Comparison of ENCODE assay signal across 8 cellular contexts in genomic region chr5:96934695-96935555, GRCh38. TPM values are rescaled to one million over a fixed set of nuclear protein-coding genes. Genes with fewer than 3 reads are reported as not detected.
DNase-seq lines count a peak whose midpoint lies in the region; ATAC-seq and TF ChIP-seq lines count a peak whose summit lies in the region.

No MANE protein-coding gene starts in this region.

- H3K4me1 Mint-ChIP-seq in WTC11 (peaks cover 25% of the 10 kb centered on the region), immature natural killer cell (peaks cover 70 to 81% of the 10 kb centered on the region in 2 donors)

- H3K27me3 Mint-ChIP-seq in WTC11 (ENCODE audit: low read depth) (peaks cover 15% of the 10 kb centered on the region), immature natural killer cell (ENCODE audit: low read depth in 3 of 3) (peaks cover 11 to 31% (median 20%) of the 10 kb centered on the region in 3 donors)

- peak; percentile 4 for TF ChIP-seq CTCF in AG04449 (IDR thresholded peaks at IDR 0.05; ENCODE audit: insufficient read depth, low read length, missing control alignments)
- no peak for TF ChIP-seq CTCF in WTC11 (IDR thresholded peaks at IDR 0.05)
- TF ChIP-seq CTCF in cardiac fibroblast (IDR thresholded peaks at IDR 0.05; ENCODE audit: low read depth, low read length), result no peak

- POLR2A ChIA-PET in AG04449 (lab: Yijun Ruan, JAX) (interaction anchor here (0.6 kb wide), 1 partner anchor 66 kb away, joined by 3 read pairs; no protein-coding TSS in a partner anchor), WTC11 (lab: Charles Lee) (no interaction called here)

- CTCF ChIA-PET in AG04449 (lab: Yijun Ruan, JAX) (no interaction called here), WTC11 (lab: Charles Lee) (interaction anchor here (1.5 kb wide), 1 partner anchor 66 kb away, joined by 6 read pairs; no protein-coding TSS in a partner anchor)

- ATAC-seq in GM18907 (IDR thresholded peaks at IDR 0.05; ENCODE audit: unreplicated experiment), result peak; percentile 71
- peak; percentile 60 for ATAC-seq in HG03159 (IDR thresholded peaks at IDR 0.05; ENCODE audit: unreplicated experiment)
- peak; percentile 67 for ATAC-seq in WTC11

- H3K4me3 ChIP-seq in AG04449 (ENCODE audit: low read depth, low read length) (peak overlapping the region; percentile 80), cardiac fibroblast (replicated peaks in 1 of 2; ENCODE audit: low read depth in 2 of 2, low read length in 2 of 2) (peak overlapping the region; percentile 84 to 85)

- DNase-seq in AG04449 (ENCODE audit: low read depth, low spot score) (peak; percentile 61), NCI-H2227 (lab: John Stamatoyannopoulos, UW; ENCODE audit: unreplicated experiment) (peak; percentile 90), WTC11 (ENCODE audit: low spot score) (peak; percentile 85), cardiac fibroblast (ENCODE audit: low read depth in 2 of 2) (peak; percentile 95 to 97), immature natural killer cell (peak; percentile 98), smooth muscle cell of the brain vasculature (ENCODE audit: low read depth, low spot score) (peak; percentile 80)

- H3K36me3 Mint-ChIP-seq in WTC11 (no peaks in the 10 kb centered on the region), immature natural killer cell (no peaks in the 10 kb centered on the region)

- H3K9me3 Mint-ChIP-seq in WTC11 (no peaks in the 10 kb centered on the region), immature natural killer cell (no peaks in the 10 kb centered on the region)

- H3K27ac Mint-ChIP-seq in WTC11 (peak overlapping the region; percentile 99), immature natural killer cell (peak overlapping the region; percentile 94 to 99 (median 98))

- H3K4me3 Mint-ChIP-seq in WTC11 (peak overlapping the region; percentile 96), immature natural killer cell (peak overlapping the region; percentile 89 to 97 (median 91))

TF ChIP-seq in WTC11, 78 proteins besides CTCF, POLR2A, EP300 and RAD21 (continues in another document):
- TF ChIP-seq, protein P1, sequence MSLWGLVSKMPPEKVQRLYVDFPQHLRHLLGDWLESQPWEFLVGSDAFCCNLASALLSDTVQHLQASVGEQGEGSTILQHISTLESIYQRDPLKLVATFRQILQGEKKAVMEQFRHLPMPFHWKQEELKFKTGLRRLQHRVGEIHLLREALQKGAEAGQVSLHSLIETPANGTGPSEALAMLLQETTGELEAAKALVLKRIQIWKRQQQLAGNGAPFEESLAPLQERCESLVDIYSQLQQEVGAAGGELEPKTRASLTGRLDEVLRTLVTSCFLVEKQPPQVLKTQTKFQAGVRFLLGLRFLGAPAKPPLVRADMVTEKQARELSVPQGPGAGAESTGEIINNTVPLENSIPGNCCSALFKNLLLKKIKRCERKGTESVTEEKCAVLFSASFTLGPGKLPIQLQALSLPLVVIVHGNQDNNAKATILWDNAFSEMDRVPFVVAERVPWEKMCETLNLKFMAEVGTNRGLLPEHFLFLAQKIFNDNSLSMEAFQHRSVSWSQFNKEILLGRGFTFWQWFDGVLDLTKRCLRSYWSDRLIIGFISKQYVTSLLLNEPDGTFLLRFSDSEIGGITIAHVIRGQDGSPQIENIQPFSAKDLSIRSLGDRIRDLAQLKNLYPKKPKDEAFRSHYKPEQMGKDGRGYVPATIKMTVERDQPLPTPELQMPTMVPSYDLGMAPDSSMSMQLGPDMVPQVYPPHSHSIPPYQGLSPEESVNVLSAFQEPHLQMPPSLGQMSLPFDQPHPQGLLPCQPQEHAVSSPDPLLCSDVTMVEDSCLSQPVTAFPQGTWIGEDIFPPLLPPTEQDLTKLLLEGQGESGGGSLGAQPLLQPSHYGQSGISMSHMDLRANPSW (CRISPR knock-in tag; conservative IDR thresholded peaks at IDR 0.05; ENCODE audit: low read depth), result no peak
- TF ChIP-seq FOXJ3 (CRISPR knock-in tag; IDR thresholded peaks at IDR 0.05; ENCODE audit: borderline replicate concordance), result no peak
- TF ChIP-seq, protein P2, sequence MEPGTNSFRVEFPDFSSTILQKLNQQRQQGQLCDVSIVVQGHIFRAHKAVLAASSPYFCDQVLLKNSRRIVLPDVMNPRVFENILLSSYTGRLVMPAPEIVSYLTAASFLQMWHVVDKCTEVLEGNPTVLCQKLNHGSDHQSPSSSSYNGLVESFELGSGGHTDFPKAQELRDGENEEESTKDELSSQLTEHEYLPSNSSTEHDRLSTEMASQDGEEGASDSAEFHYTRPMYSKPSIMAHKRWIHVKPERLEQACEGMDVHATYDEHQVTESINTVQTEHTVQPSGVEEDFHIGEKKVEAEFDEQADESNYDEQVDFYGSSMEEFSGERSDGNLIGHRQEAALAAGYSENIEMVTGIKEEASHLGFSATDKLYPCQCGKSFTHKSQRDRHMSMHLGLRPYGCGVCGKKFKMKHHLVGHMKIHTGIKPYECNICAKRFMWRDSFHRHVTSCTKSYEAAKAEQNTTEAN (CRISPR knock-in tag; IDR thresholded peaks at IDR 0.05), result 0 out of 2 replicates have a peak, but pooled peaks have one; percentile 61
- TF ChIP-seq CREM (CRISPR knock-in tag; IDR thresholded peaks at IDR 0.05), result peak; percentile 29; the same call in 1 of the 2 replicates
- TF ChIP-seq, protein P3, sequence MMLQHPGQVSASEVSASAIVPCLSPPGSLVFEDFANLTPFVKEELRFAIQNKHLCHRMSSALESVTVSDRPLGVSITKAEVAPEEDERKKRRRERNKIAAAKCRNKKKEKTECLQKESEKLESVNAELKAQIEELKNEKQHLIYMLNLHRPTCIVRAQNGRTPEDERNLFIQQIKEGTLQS (CRISPR knock-in tag; conservative IDR thresholded peaks at IDR 0.05), result no peak
- TF ChIP-seq ATF1 (CRISPR knock-in tag; IDR thresholded peaks at IDR 0.05), result no peak
- no peak for TF ChIP-seq ZNF138 (CRISPR knock-in tag; conservative IDR thresholded peaks at IDR 0.05)
- TF ChIP-seq FOXK1 (CRISPR knock-in tag; IDR thresholded peaks at IDR 0.05), result peak; percentile 51; the same call in 1 of the 2 replicates
- TF ChIP-seq ETV6 (CRISPR knock-in tag; IDR thresholded peaks at IDR 0.05), result peak; percentile 9; the same call in 1 of the 2 replicates
- no peak for TF ChIP-seq ZNF281 (CRISPR knock-in tag; IDR thresholded peaks at IDR 0.05)
- no peak for TF ChIP-seq ZBTB21 (CRISPR knock-in tag; IDR thresholded peaks at IDR 0.05; ENCODE audit: borderline replicate concordance)
- no peak for TF ChIP-seq NR2C2 (CRISPR knock-in tag; IDR thresholded peaks at IDR 0.05)
- TF ChIP-seq, protein P4, sequence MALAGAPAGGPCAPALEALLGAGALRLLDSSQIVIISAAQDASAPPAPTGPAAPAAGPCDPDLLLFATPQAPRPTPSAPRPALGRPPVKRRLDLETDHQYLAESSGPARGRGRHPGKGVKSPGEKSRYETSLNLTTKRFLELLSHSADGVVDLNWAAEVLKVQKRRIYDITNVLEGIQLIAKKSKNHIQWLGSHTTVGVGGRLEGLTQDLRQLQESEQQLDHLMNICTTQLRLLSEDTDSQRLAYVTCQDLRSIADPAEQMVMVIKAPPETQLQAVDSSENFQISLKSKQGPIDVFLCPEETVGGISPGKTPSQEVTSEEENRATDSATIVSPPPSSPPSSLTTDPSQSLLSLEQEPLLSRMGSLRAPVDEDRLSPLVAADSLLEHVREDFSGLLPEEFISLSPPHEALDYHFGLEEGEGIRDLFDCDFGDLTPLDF (CRISPR knock-in tag; IDR thresholded peaks at IDR 0.05), result no peak
- TF ChIP-seq TEAD1 (CRISPR knock-in tag; IDR thresholded peaks at IDR 0.05), result peak; percentile 19; the same call in 1 of the 2 replicates
- TF ChIP-seq NR3C1 (CRISPR knock-in tag; conservative IDR thresholded peaks at IDR 0.05; ENCODE audit: low read depth), result no peak
- no peak for TF ChIP-seq NFYB (CRISPR knock-in tag; conservative IDR thresholded peaks at IDR 0.05; ENCODE audit: low read depth)
- TF ChIP-seq, protein P5, sequence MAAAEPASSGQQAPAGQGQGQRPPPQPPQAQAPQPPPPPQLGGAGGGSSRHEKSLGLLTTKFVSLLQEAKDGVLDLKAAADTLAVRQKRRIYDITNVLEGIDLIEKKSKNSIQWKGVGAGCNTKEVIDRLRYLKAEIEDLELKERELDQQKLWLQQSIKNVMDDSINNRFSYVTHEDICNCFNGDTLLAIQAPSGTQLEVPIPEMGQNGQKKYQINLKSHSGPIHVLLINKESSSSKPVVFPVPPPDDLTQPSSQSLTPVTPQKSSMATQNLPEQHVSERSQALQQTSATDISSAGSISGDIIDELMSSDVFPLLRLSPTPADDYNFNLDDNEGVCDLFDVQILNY (CRISPR knock-in tag; IDR thresholded peaks at IDR 0.05), result no peak; the same call in 1 of the 2 replicates
- TF ChIP-seq, protein P6, sequence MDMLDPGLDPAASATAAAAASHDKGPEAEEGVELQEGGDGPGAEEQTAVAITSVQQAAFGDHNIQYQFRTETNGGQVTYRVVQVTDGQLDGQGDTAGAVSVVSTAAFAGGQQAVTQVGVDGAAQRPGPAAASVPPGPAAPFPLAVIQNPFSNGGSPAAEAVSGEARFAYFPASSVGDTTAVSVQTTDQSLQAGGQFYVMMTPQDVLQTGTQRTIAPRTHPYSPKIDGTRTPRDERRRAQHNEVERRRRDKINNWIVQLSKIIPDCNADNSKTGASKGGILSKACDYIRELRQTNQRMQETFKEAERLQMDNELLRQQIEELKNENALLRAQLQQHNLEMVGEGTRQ (CRISPR knock-in tag; IDR thresholded peaks at IDR 0.05), result no peak
- TF ChIP-seq SMAD3 (CRISPR knock-in tag; IDR thresholded peaks at IDR 0.05; ENCODE audit: borderline replicate concordance), result no peak

RNA-seq across cellular contexts. Expression of gene LNPEP, which starts 1.0 kb away (rescaled TPM):
- total RNA-seq in WTC11 (2021), result 4.7 to 6.4 TPM (median 5.2 TPM) in 3 replicates
- 10 to 100 TPM; 33.2 to 80.4 (median 39.9) TPM for polyA plus RNA-seq in immature natural killer cell

RNA-seq across cellular contexts. Expression of gene ERAP2, which starts 58.6 kb away (rescaled TPM):
- 0.13 to 0.41 TPM (median 0.21 TPM) in 3 replicates for total RNA-seq in WTC11 (2021)
- polyA plus RNA-seq in immature natural killer cell, result 100 to 1,000 TPM in 1 of 3 donors, 1 to 10 TPM in 2; 3.9 to 129 (median 8.1) TPM

Comparison
In these comparisons a context has a peak if more than half of its experiments do, and no peak if none do; other contexts are left out.
1. Peak in every context shown above with its lines: DNase-seq, ATAC-seq and H3K4me3 ChIP-seq.